Comparison of ENCODE assay signal across 8 cellular contexts in genomic region chr15:58987501-58988010, GRCh38. TPM values are rescaled to one million over a fixed set of nuclear protein-coding genes. Genes with fewer than 3 reads are reported as not detected.
DNase-seq lines count a peak whose midpoint lies in the region; ATAC-seq and TF ChIP-seq lines count a peak whose summit lies in the region.

TSS of gene RNF111 (plus strand) at chr15:58987663. CDS start at chr15:59030823, 43,160 bp downstream.

- peak; percentile 98 for DNase-seq in AG10803 (ENCODE audit: low read depth)
- peak; percentile 88 for DNase-seq in NCI-H510A treated with DMSO at 0.1 percent for 48 hours (lab: John Stamatoyannopoulos, UW)
- DNase-seq in activated CD4-positive, alpha-beta T cell treated with anti-CD3 and anti-CD28 coated beads for 24 hours (ENCODE audit: low read depth in 2 of 2): peak; percentile 81 to 82
- DNase-seq in choroid plexus epithelial cell (ENCODE audit: low read depth): peak; percentile 98
- DNase-seq in kidney epithelial cell (ENCODE audit: low read depth): peak; percentile 95
- DNase-seq in stimulated activated CD4-positive, alpha-beta T cell treated with anti-CD3 and anti-CD28 coated beads, Interleukin-15, amount 100 ng/mL, for 48 hours (ENCODE audit: low read depth in 2 of 2): peak; percentile 79 to 87

- no peaks in the 10 kb centered on the region for H3K36me3 ChIP-seq in kidney epithelial cell (ENCODE audit: control insufficient read depth, insufficient read depth, low read length)

- no peaks in the 10 kb centered on the region for H3K27me3 ChIP-seq in kidney epithelial cell (ENCODE audit: control insufficient read depth, insufficient read depth, low read length)

- TF ChIP-seq CTCF in AG10803 (conservative IDR thresholded peaks at IDR 0.05; ENCODE audit: low read length) (no peak), choroid plexus epithelial cell (conservative IDR thresholded peaks at IDR 0.05; ENCODE audit: low read depth, low read length) (no peak), kidney epithelial cell (IDR thresholded peaks at IDR 0.05; ENCODE audit: insufficient read depth, low read length, poor library complexity, severe bottlenecking) (no peak)

- ATAC-seq in GM19043 (IDR thresholded peaks at IDR 0.05; ENCODE audit: low read depth, unreplicated experiment): peak; percentile 68
- ATAC-seq in HG03378 (IDR thresholded peaks at IDR 0.05; ENCODE audit: unreplicated experiment): peak; percentile 72

- H3K4me3 ChIP-seq in AG10803 (ENCODE audit: low read length) (peak within 1 kb of the TSS; percentile 95), choroid plexus epithelial cell (ENCODE audit: low read depth, low read length) (peak within 1 kb of the TSS; percentile 98), kidney epithelial cell (ENCODE audit: low read depth, low read length) (peak within 1 kb of the TSS; percentile 92)

RNA-seq across cellular contexts. Expression of gene RNF111, which starts in this region (rescaled TPM):
- 15.3 and 18.0 TPM in 2 replicates for total RNA-seq in kidney epithelial cell

Comparison
In these comparisons a context has a peak if more than half of its experiments do, and no peak if none do; other contexts are left out.
1. Peak in every context shown above with its lines: DNase-seq, ATAC-seq and H3K4me3 ChIP-seq.